Comparison of ENCODE assay signal across 1 cellular context in the genomic region with DNA sequence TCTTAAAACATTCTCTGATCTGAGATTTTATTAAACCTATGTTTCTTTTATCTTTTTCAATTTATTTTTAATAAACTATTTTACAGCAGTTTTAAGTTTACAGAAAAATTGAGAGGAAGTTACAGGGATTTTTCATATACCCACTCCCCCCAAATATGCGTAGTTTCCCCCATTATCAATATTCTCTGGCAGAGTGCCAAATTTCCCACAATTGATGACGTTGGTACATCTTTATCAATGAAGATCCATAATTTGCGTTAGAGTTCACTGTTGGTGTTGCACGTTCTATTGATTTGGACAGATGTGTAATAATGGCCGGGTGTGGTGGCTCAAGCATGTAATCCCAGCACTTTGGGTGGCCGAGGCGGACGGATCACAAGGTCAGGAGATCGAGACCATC.
TF ChIP-seq lines count a peak whose summit lies in the region.

No MANE protein-coding gene starts in this region.

TF ChIP-seq in K562, 482 proteins besides CTCF, POLR2A, EP300 and RAD21 (continued from another document):
- TF ChIP-seq, protein P1, sequence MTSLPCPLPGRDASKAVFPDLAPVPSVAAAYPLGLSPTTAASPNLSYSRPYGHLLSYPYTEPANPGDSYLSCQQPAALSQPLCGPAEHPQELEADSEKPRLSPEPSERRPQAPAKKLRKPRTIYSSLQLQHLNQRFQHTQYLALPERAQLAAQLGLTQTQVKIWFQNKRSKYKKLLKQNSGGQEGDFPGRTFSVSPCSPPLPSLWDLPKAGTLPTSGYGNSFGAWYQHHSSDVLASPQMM (CRISPR knock-in tag; IDR thresholded peaks at IDR 0.05) = no peak
- TF ChIP-seq SMARCA5 (IDR thresholded peaks at IDR 0.05) (no peak), POLR2AphosphoS2 (IDR thresholded peaks at IDR 0.05; ENCODE audit: low read length) (no peak)
